Comparison of ENCODE assay signal across 20 cellular contexts in genomic region chrX:42106556-42106955, GRCh38.
DNase-seq lines count a peak whose midpoint lies in the region; ATAC-seq, FAIRE-seq and TF ChIP-seq lines count a peak whose summit lies in the region.
"Had no signal": no experiment of that assay in that cellular context is flagged by ENCODE, and none has a peak within 500 bp of the region (broad histone marks: within the 10 kb centered on the region; RNA-seq: fewer than 3 reads in every experiment).

No MANE protein-coding gene starts in this region.

- no peaks in the 10 kb centered on the region for H3K4me1 Mint-ChIP-seq in astrocyte (ENCODE audit: low read depth, unreplicated experiment)
- no peaks in the 10 kb centered on the region for H3K4me1 Mint-ChIP-seq in immature natural killer cell
- H3K4me1 Mint-ChIP-seq: CD14-positive monocyte had no signal

- TF ChIP-seq POLR2A in uterus (IDR thresholded peaks at IDR 0.05) = no peak

- no peak overlapping the region for H3K4me2 ChIP-seq in astrocyte (ENCODE audit: low read length)
- H3K4me2 ChIP-seq: BLaER1 had no signal

- H3K27me3 ChIP-seq in astrocyte (ENCODE audit: insufficient read depth, low read length) (no peaks in the 10 kb centered on the region), uterus (no peaks in the 10 kb centered on the region)

- H4K20me1 ChIP-seq in astrocyte (ENCODE audit: insufficient read depth, low read length) = no peaks in the 10 kb centered on the region
- H4K20me1 ChIP-seq: BLaER1 had no signal

- H3K9me3 ChIP-seq in astrocyte (ENCODE audit: insufficient read depth, low read depth, low read length) = no peaks in the 10 kb centered on the region
- H3K9me3 ChIP-seq in uterus = no peaks in the 10 kb centered on the region
- H3K9me3 ChIP-seq: BLaER1, HAP-1 had no signal

- H3K4me3 ChIP-seq in astrocyte (ENCODE audit: insufficient read depth, low read depth, low read length) (no peak overlapping the region), uterus (no peak overlapping the region)
- H3K4me3 ChIP-seq: BLaER1, GM12878, HAP-1, K562 had no signal

- H3K79me2 ChIP-seq in astrocyte (ENCODE audit: insufficient read depth, low read length) = no peaks in the 10 kb centered on the region

- H2AFZ ChIP-seq in astrocyte (ENCODE audit: low read depth, low read length) = no peak overlapping the region

- H3K36me3 ChIP-seq in astrocyte (ENCODE audit: insufficient read depth, low read length) (no peaks in the 10 kb centered on the region), uterus (no peaks in the 10 kb centered on the region)
- H3K36me3 ChIP-seq: BLaER1, HAP-1 had no signal

- no peak overlapping the region for H3K27ac Mint-ChIP-seq in astrocyte (ENCODE audit: unreplicated experiment)
- no peak overlapping the region for H3K27ac Mint-ChIP-seq in immature natural killer cell

- H3K4me3 Mint-ChIP-seq in astrocyte (ENCODE audit: unreplicated experiment) (no peak overlapping the region), immature natural killer cell (no peak overlapping the region)
- H3K4me3 Mint-ChIP-seq: CD14-positive monocyte; CD4-positive, alpha-beta memory T cell had no signal

- H3K9ac ChIP-seq in astrocyte (ENCODE audit: low read length) = no peak overlapping the region
- H3K9ac ChIP-seq: BLaER1 had no signal

- H3K36me3 Mint-ChIP-seq in astrocyte (ENCODE audit: low read depth, unreplicated experiment) (no peaks in the 10 kb centered on the region), immature natural killer cell (no peaks in the 10 kb centered on the region)
- H3K36me3 Mint-ChIP-seq: CD14-positive monocyte; CD4-positive, alpha-beta memory T cell had no signal

- H3K27ac ChIP-seq in astrocyte (ENCODE audit: low read depth, low read length) (no peak overlapping the region), uterus (no peak overlapping the region)
- H3K27ac ChIP-seq: BLaER1, HL-60 had no signal

- TF ChIP-seq CTCF in astrocyte (IDR thresholded peaks at IDR 0.05; ENCODE audit: insufficient read depth, low read depth, low read length) = no peak
- TF ChIP-seq CTCF in uterus (IDR thresholded peaks at IDR 0.05) = no peak

- FAIRE-seq in astrocyte (lab: Jason Lieb, UNC) (peak; percentile 34), GM19239 (lab: Jason Lieb, UNC) (no peak)
- FAIRE-seq: GM12878, H1, K562 had no signal

- H3K27me3 Mint-ChIP-seq in astrocyte (ENCODE audit: low read depth, unreplicated experiment) (no peaks in the 10 kb centered on the region), immature natural killer cell (ENCODE audit: low read depth in 3 of 3) (peaks cover 1 to 5% (median 4%) of the 10 kb centered on the region in 3 donors)
- H3K27me3 Mint-ChIP-seq: CD4-positive, alpha-beta memory T cell had no signal

- H3K9me3 Mint-ChIP-seq in astrocyte (ENCODE audit: unreplicated experiment) (no peaks in the 10 kb centered on the region), immature natural killer cell (no peaks in the 10 kb centered on the region)

- ATAC-seq in HG02759 (IDR thresholded peaks at IDR 0.05; ENCODE audit: unreplicated experiment) = no peak
- ATAC-seq: K562 had no signal

- intact Hi-C loops in uterus (cut with DNase I; ENCODE audit: low total_unique reads) = no loop called here

- H3K4me1 ChIP-seq in astrocyte (ENCODE audit: insufficient read depth, low read length) (no peaks in the 10 kb centered on the region), uterus (no peaks in the 10 kb centered on the region)
- H3K4me1 ChIP-seq: BLaER1, HAP-1 had no signal

- DNase-seq in H4 (ENCODE audit: low spot score) (peak; percentile 40), astrocyte (ENCODE audit: low read depth) (no peak), fibroblast of gingiva (ENCODE audit: low read depth) (peak; percentile 1), left kidney (ENCODE audit: low read depth, low spot score) (peak; percentile 4), uterus (no peak), GM19239 (ENCODE audit: insufficient read length, low spot score) (no peak), immature natural killer cell (no peak)
- DNase-seq: 8988T; CD4-positive, alpha-beta memory T cell; DMS153; DND-41; EL had no signal

Comparison
In these comparisons a context has a peak if more than half of its experiments do, and no peak if none do; other contexts are left out.
1. DNase-seq: peak in H4 (single experiment), fibroblast of gingiva (single experiment) and left kidney (single experiment); none in astrocyte (single experiment), uterus (0 of 2), GM19239 (single experiment) and immature natural killer cell (0 of 3).